In genomic region chr2:233503947-233504637, GRCh38 we compare ENCODE assay signal across 1 cellular context.
TF ChIP-seq lines count a peak whose summit lies in the region.

No MANE protein-coding gene starts in this region.

TF ChIP-seq in GM12878, 131 proteins besides CTCF, POLR2A, EP300 and RAD21 (continued from another document):
- no peak for TF ChIP-seq CUX1 (IDR thresholded peaks at IDR 0.05; ENCODE audit: insufficient replicate concordance, low read depth, low read length)
